1 cellular context compared by ENCODE assay signal in genomic region chr1:157319567-157319966, GRCh38.
TF ChIP-seq lines count a peak whose summit lies in the region.

No MANE protein-coding gene starts in this region.

TF ChIP-seq in K562, 482 proteins besides CTCF, POLR2A, EP300 and RAD21 (continued from another document and continues in another):
- TF ChIP-seq ZBTB40 (IDR thresholded peaks at IDR 0.05) (no peak), ZBTB40 (CRISPR knock-in tag; IDR thresholded peaks at IDR 0.05) (no peak), ZEB2 (IDR thresholded peaks at IDR 0.05) (peak; percentile 60; the same call in 1 of the 2 replicates), SAFB (IDR thresholded peaks at IDR 0.05; ENCODE audit: borderline replicate concordance, low read depth, low read length) (no peak), TCF7 (IDR thresholded peaks at IDR 0.05; ENCODE audit: borderline replicate concordance) (no peak), CBX3 (IDR thresholded peaks at IDR 0.05; ENCODE audit: borderline replicate concordance in 1 of 2, low read length in 2 of 2) (peak in 1 of 2 experiments; percentile 94; a peak in 1 of 3 replicates), GATAD2B (IDR thresholded peaks at IDR 0.05; ENCODE audit: borderline replicate concordance) (no peak), THRB (CRISPR knock-in tag; conservative IDR thresholded peaks at IDR 0.05) (no peak), NFE2 (IDR thresholded peaks at IDR 0.05; ENCODE audit: low read depth) (no peak), CHAMP1 (IDR thresholded peaks at IDR 0.05) (0 out of 2 replicates have a peak, but pooled peaks have one; percentile 32), ZNF280B (CRISPR knock-in tag; IDR thresholded peaks at IDR 0.05) (peak; percentile 84; the same call in 1 of the 2 replicates), MTF1 (CRISPR knock-in tag; IDR thresholded peaks at IDR 0.05; ENCODE audit: borderline replicate concordance) (no peak), MXD1 (CRISPR knock-in tag; IDR thresholded peaks at IDR 0.05; ENCODE audit: borderline replicate concordance, poor library complexity, severe bottlenecking) (no peak), PRPF4 (IDR thresholded peaks at IDR 0.05; ENCODE audit: insufficient read depth, low read depth, low read length, poor library complexity, severe bottlenecking) (no peak), HIVEP1 (CRISPR knock-in tag; IDR thresholded peaks at IDR 0.05) (no peak), ZSCAN29 (IDR thresholded peaks at IDR 0.05) (no peak), NFE2L1 (tag; IDR thresholded peaks at IDR 0.05; ENCODE audit: borderline replicate concordance, low read depth) (no peak), BRCA1 (IDR thresholded peaks at IDR 0.05) (no peak), BRCA1 (CRISPR knock-in tag; IDR thresholded peaks at IDR 0.05) (no peak), DPF2 (IDR thresholded peaks at IDR 0.05) (no peak), ZNF232 (CRISPR knock-in tag; IDR thresholded peaks at IDR 0.05) (no peak), CBX5 (IDR thresholded peaks at IDR 0.05; ENCODE audit: borderline replicate concordance, low read depth) (peak; percentile 88), ASH1L (IDR thresholded peaks at IDR 0.05; ENCODE audit: borderline replicate concordance, low read depth, partially characterized antibody) (no peak), ZNF609 (CRISPR knock-in tag; IDR thresholded peaks at IDR 0.05; ENCODE audit: borderline replicate concordance) (no peak), SMAD4 (CRISPR knock-in tag; conservative IDR thresholded peaks at IDR 0.05) (no peak), U2AF2 (optimal IDR thresholded peaks at IDR 0.05; ENCODE audit: low read depth, low read length) (no peak), SRSF7 (optimal IDR thresholded peaks at IDR 0.05; ENCODE audit: low read depth, low read length) (no peak), FOXJ2 (tag; IDR thresholded peaks at IDR 0.05) (no peak), ETV6 (IDR thresholded peaks at IDR 0.05; ENCODE audit: borderline replicate concordance in 1 of 2, low read depth in 2 of 2, low read length in 1 of 2) (no peak), ETV6 (CRISPR knock-in tag; IDR thresholded peaks at IDR 0.05; ENCODE audit: borderline replicate concordance) (no peak), HINFP (tag; conservative IDR thresholded peaks at IDR 0.05; ENCODE audit: low read depth) (no peak), ARNT (IDR thresholded peaks at IDR 0.05) (no peak), ZNF398 (CRISPR knock-in tag; IDR thresholded peaks at IDR 0.05) (no peak), IRF2 (CRISPR knock-in tag; IDR thresholded peaks at IDR 0.05) (no peak), RFX5 (IDR thresholded peaks at IDR 0.05; ENCODE audit: low read depth, low read length) (no peak), ZFX (CRISPR knock-in tag; IDR thresholded peaks at IDR 0.05) (peak; percentile 19; the same call in 1 of the 2 replicates), PHF8 (IDR thresholded peaks at IDR 0.05; ENCODE audit: borderline replicate concordance, low read length) (no peak), EHMT2 (IDR thresholded peaks at IDR 0.05) (no peak), GABPB1 (CRISPR knock-in tag; IDR thresholded peaks at IDR 0.05) (no peak)
